Comparison of ENCODE assay signal across 13 cellular contexts in the genomic region with DNA sequence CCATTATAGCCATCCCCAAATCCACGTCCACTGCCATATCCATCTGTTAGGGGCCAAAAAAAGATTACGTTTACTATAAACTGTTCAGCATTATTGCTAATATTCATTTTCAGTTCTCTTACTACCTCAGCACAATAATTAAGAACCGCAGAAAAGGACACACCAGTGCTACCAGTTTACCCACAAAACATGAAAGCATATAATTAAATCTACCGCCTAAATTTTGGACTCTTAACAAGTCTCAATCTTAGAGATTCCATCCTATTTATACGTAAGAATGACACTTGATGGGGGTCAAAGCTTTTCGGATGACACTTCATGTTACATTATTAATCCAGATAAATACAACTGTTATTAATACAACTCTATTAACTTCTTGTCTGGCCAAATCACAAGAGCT. TPM values are rescaled to one million over a fixed set of nuclear protein-coding genes. Genes with fewer than 3 reads are reported as not detected.
DNase-seq lines count a peak whose midpoint lies in the region; ATAC-seq and TF ChIP-seq lines count a peak whose summit lies in the region.
"Had no signal": no experiment of that assay in that cellular context is flagged by ENCODE, and none has a peak within 500 bp of the region (broad histone marks: within the 10 kb centered on the region; RNA-seq: fewer than 3 reads in every experiment).

No MANE protein-coding gene starts in this region.

- peak overlapping the region; percentile 96 to 100 for H3K4me3 Mint-ChIP-seq in activated T-cell treated with anti-CD3 and anti-CD28 coated beads, Interleukin-2, amount 50 U/mL, for 72 hours
- H3K4me3 Mint-ChIP-seq in activated B cell treated with CpG ODN at 0.5 μM for 24 hours, result peak overlapping the region; percentile 99
- peak overlapping the region; percentile 87 to 100 for H3K4me3 Mint-ChIP-seq in stimulated activated naive CD8-positive, alpha-beta T cell treated with anti-CD3 and anti-CD28 coated beads, Interleukin-15, amount 100 ng/mL, for 72 hours

- CTCF ChIA-PET in activated B cell treated with CpG ODN at 0.5 μM for 24 hours (lab: Charles Lee), result interaction anchor here (2.8 to 6.3 kb wide), 5 partner anchors 44 to 302 kb away, joined by 5 to 123 read pairs (median 29); a partner anchor contains a TSS

- H3K4me1 Mint-ChIP-seq in activated T-cell treated with anti-CD3 and anti-CD28 coated beads, Interleukin-2, amount 50 U/mL, for 72 hours (ENCODE audit: low read depth), result peaks cover 70% of the 10 kb centered on the region
- H3K4me1 Mint-ChIP-seq in activated B cell treated with CpG ODN at 0.5 μM for 24 hours, result peaks cover 69% of the 10 kb centered on the region
- H3K4me1 Mint-ChIP-seq in stimulated activated naive CD8-positive, alpha-beta T cell treated with anti-CD3 and anti-CD28 coated beads, Interleukin-15, amount 100 ng/mL, for 72 hours, result peaks cover 81% of the 10 kb centered on the region

- no peaks in the 10 kb centered on the region for H3K27me3 ChIP-seq in foreskin keratinocyte
- H3K27me3 ChIP-seq: tibial artery had no signal

- DNase-seq in activated T-cell treated with anti-CD3 and anti-CD28 coated beads, Interleukin-2, amount 50 U/mL, for 72 hours, result no peak
- DNase-seq in activated T-cell treated with anti-CD3 and anti-CD28 coated beads for 4 hours (no peak), activated B cell treated with CpG ODN at 0.5 μM for 24 hours (no peak), foreskin keratinocyte (no peak), NCI-H2171 (lab: John Stamatoyannopoulos, UW) (no peak)
- no peak for DNase-seq in stimulated activated naive CD8-positive, alpha-beta T cell treated with anti-CD3 and anti-CD28 coated beads, Interleukin-15, amount 100 ng/mL, for 72 hours
- no peak for DNase-seq in stimulated activated CD4-positive, alpha-beta T cell treated with anti-CD3 and anti-CD28 coated beads, Interleukin-4, amount 100 ng/mL, for 1 hour
- DNase-seq: activated CD4-positive, alpha-beta T cell treated with anti-CD3 and anti-CD28 coated beads for 48 hours; left cardiac atrium; NCI-H748 treated with DMSO at 0.1 percent for 48 hours; tibial artery had no signal

- TF ChIP-seq CTCF in activated B cell treated with CpG ODN at 0.5 μM for 24 hours (IDR thresholded peaks at IDR 0.05) (no peak), foreskin keratinocyte (conservative IDR thresholded peaks at IDR 0.05) (no peak)

- peaks cover 20% of the 10 kb centered on the region for H3K4me1 ChIP-seq in foreskin keratinocyte

- H3K9me3 Mint-ChIP-seq in activated T-cell treated with anti-CD3 and anti-CD28 coated beads, Interleukin-2, amount 50 U/mL, for 72 hours, result no peaks in the 10 kb centered on the region
- H3K9me3 Mint-ChIP-seq in activated B cell treated with CpG ODN at 0.5 μM for 24 hours, result no peaks in the 10 kb centered on the region
- H3K9me3 Mint-ChIP-seq in stimulated activated naive CD8-positive, alpha-beta T cell treated with anti-CD3 and anti-CD28 coated beads, Interleukin-15, amount 100 ng/mL, for 72 hours, result no peaks in the 10 kb centered on the region

- no peaks in the 10 kb centered on the region for H3K27me3 Mint-ChIP-seq in activated T-cell treated with anti-CD3 and anti-CD28 coated beads, Interleukin-2, amount 50 U/mL, for 72 hours (ENCODE audit: low read depth)
- H3K27me3 Mint-ChIP-seq in activated B cell treated with CpG ODN at 0.5 μM for 24 hours, result no peaks in the 10 kb centered on the region
- no peaks in the 10 kb centered on the region for H3K27me3 Mint-ChIP-seq in stimulated activated naive CD8-positive, alpha-beta T cell treated with anti-CD3 and anti-CD28 coated beads, Interleukin-15, amount 100 ng/mL, for 72 hours

- H3K27ac ChIP-seq in foreskin keratinocyte, result peak overlapping the region; percentile 3

- peak overlapping the region; percentile 100 for H3K27ac Mint-ChIP-seq in activated T-cell treated with anti-CD3 and anti-CD28 coated beads, Interleukin-2, amount 50 U/mL, for 72 hours
- peak overlapping the region; percentile 84 for H3K27ac Mint-ChIP-seq in activated B cell treated with CpG ODN at 0.5 μM for 24 hours
- peak overlapping the region; percentile 92 to 95 for H3K27ac Mint-ChIP-seq in stimulated activated naive CD8-positive, alpha-beta T cell treated with anti-CD3 and anti-CD28 coated beads, Interleukin-15, amount 100 ng/mL, for 72 hours

- peaks cover 48 to 86% of the 10 kb centered on the region in 2 donors for H3K36me3 Mint-ChIP-seq in activated T-cell treated with anti-CD3 and anti-CD28 coated beads, Interleukin-2, amount 50 U/mL, for 72 hours (ENCODE audit: insufficient read depth in 2 of 2)
- H3K36me3 Mint-ChIP-seq in activated B cell treated with CpG ODN at 0.5 μM for 24 hours (ENCODE audit: low read depth), result peaks cover 98% of the 10 kb centered on the region

- intact Hi-C loops in activated B cell treated with CpG ODN at 0.5 μM for 24 hours (cut with micrococcal nuclease), result loop anchor here (5.0 kb wide), 1 partner anchor 966 kb away; no protein-coding TSS in a partner anchor

- POLR2A ChIA-PET in activated B cell treated with CpG ODN at 0.5 μM for 24 hours (lab: Charles Lee), result interaction anchor here (1.5 to 6.3 kb wide), 3 partner anchors 40 to 104 kb away, joined by 6 to 110 read pairs (median 22); no protein-coding TSS in a partner anchor

- ATAC-seq in activated T-cell treated with anti-CD3 and anti-CD28 coated beads, Interleukin-2, amount 50 U/mL, for 72 hours (replicated peaks in 1 of 2), result no peak
- ATAC-seq in activated B cell treated with CpG ODN at 0.5 μM for 24 hours (ENCODE audit: low read depth), result no peak
- no peak for ATAC-seq in foreskin keratinocyte
- no peak for ATAC-seq in stimulated activated naive CD8-positive, alpha-beta T cell treated with anti-CD3 and anti-CD28 coated beads, Interleukin-15, amount 100 ng/mL, for 72 hours
- no peak for ATAC-seq in HG03095 (IDR thresholded peaks at IDR 0.05; ENCODE audit: unreplicated experiment)
- ATAC-seq: HCT116, left cardiac atrium had no signal

RNA-seq across cellular contexts. Expression of a gene that starts 4.7 kb away (rescaled TPM):
- 100 to 1,000 TPM; 439 to 483 TPM for total RNA-seq in activated T-cell treated with anti-CD3 and anti-CD28 coated beads, Interleukin-2, amount 50 U/mL, for 72 hours
- total RNA-seq in activated B cell treated with CpG ODN at 0.5 μM for 24 hours, result 618 and 634 TPM in 2 replicates
- total RNA-seq in foreskin keratinocyte, result 487 and 722 TPM in 2 replicates
- 784 and 981 TPM in 2 replicates for polyA plus RNA-seq in foreskin keratinocyte

RNA-seq across cellular contexts. Expression of a gene that starts 5.7 kb away (rescaled TPM):
- total RNA-seq in activated T-cell treated with anti-CD3 and anti-CD28 coated beads, Interleukin-2, amount 50 U/mL, for 72 hours, result 100 to 1,000 TPM; 201 to 221 TPM
- 123 and 125 TPM in 2 replicates for total RNA-seq in activated B cell treated with CpG ODN at 0.5 μM for 24 hours
- 180 and 185 TPM in 2 replicates for total RNA-seq in foreskin keratinocyte
- polyA plus RNA-seq in foreskin keratinocyte, result 138 and 166 TPM in 2 replicates

RNA-seq across cellular contexts. Expression of a gene that starts 43.9 kb away (rescaled TPM):
- 10 to 100 TPM; 18.5 to 22.2 TPM for total RNA-seq in activated T-cell treated with anti-CD3 and anti-CD28 coated beads, Interleukin-2, amount 50 U/mL, for 72 hours
- total RNA-seq in activated B cell treated with CpG ODN at 0.5 μM for 24 hours (2.7 and 3.0 TPM in 2 replicates), foreskin keratinocyte (22.1 and 28.6 TPM in 2 replicates)
- 15.3 and 16.5 TPM in 2 replicates for polyA plus RNA-seq in foreskin keratinocyte
